1 cellular context compared by ENCODE assay signal in genomic region chr11:130181295-130182272, GRCh38.
TF ChIP-seq lines count a peak whose summit lies in the region.

No MANE protein-coding gene starts in this region.

TF ChIP-seq in HepG2, 621 proteins besides CTCF, POLR2A, EP300 and RAD21 (continued from another document and continues in another):
- TF ChIP-seq ARID4A (CRISPR knock-in tag; IDR thresholded peaks at IDR 0.05; ENCODE audit: borderline replicate concordance), result peak; percentile 65; the same call in 1 of the 2 replicates
- TF ChIP-seq SKIL (CRISPR knock-in tag; IDR thresholded peaks at IDR 0.05; ENCODE audit: borderline replicate concordance), result peak; percentile 61; the same call in 1 of the 2 replicates
- TF ChIP-seq MEIS2 (CRISPR knock-in tag; IDR thresholded peaks at IDR 0.05), result peak; percentile 87
- TF ChIP-seq ZNF574 (CRISPR knock-in tag; IDR thresholded peaks at IDR 0.05), result peak; percentile 52; the same call in 1 of the 2 replicates
- no peak for TF ChIP-seq ZNF138 (CRISPR knock-in tag; IDR thresholded peaks at IDR 0.05; ENCODE audit: low read depth)
- peak; percentile 62 to 88 for TF ChIP-seq MAFK (conservative IDR thresholded peaks at IDR 0.05 in 1 of 2, IDR thresholded peaks at IDR 0.05 in 1 of 2; ENCODE audit: low read length in 2 of 2)
- no peak for TF ChIP-seq CBX2 (IDR thresholded peaks at IDR 0.05; ENCODE audit: low read depth, low read length)
- no peak for TF ChIP-seq CBX2 (CRISPR knock-in tag; IDR thresholded peaks at IDR 0.05; ENCODE audit: low read depth)
- TF ChIP-seq SNAPC2 (CRISPR knock-in tag; IDR thresholded peaks at IDR 0.05), result no peak
- no peak for TF ChIP-seq ZNF20 (CRISPR knock-in tag; IDR thresholded peaks at IDR 0.05)
- TF ChIP-seq BCLAF1 (IDR thresholded peaks at IDR 0.05), result no peak
- TF ChIP-seq KMT2B (CRISPR knock-in tag; IDR thresholded peaks at IDR 0.05), result no peak
- no peak for TF ChIP-seq ZBTB14 (CRISPR knock-in tag; IDR thresholded peaks at IDR 0.05)
- TF ChIP-seq PHF20 (CRISPR knock-in tag; IDR thresholded peaks at IDR 0.05), result no peak
- no peak for TF ChIP-seq NFE2L1 (CRISPR knock-in tag; IDR thresholded peaks at IDR 0.05; ENCODE audit: borderline replicate concordance)
- TF ChIP-seq HOXD1 (CRISPR knock-in tag; IDR thresholded peaks at IDR 0.05), result peak; percentile 73; the same call in 1 of the 2 replicates
- TF ChIP-seq SATB2 (CRISPR knock-in tag; IDR thresholded peaks at IDR 0.05), result no peak
- no peak for TF ChIP-seq RARG (CRISPR knock-in tag; IDR thresholded peaks at IDR 0.05; ENCODE audit: low read depth)
- peak; percentile 47; the same call in 1 of the 2 replicates for TF ChIP-seq ZNF614 (CRISPR knock-in tag; IDR thresholded peaks at IDR 0.05; ENCODE audit: borderline replicate concordance)
- no peak for TF ChIP-seq PRDM10 (CRISPR knock-in tag; IDR thresholded peaks at IDR 0.05; ENCODE audit: low read depth)
- TF ChIP-seq ZNF564 (CRISPR knock-in tag; IDR thresholded peaks at IDR 0.05), result peak; percentile 63; the same call in 1 of the 2 replicates
- TF ChIP-seq ZNF460 (CRISPR knock-in tag; IDR thresholded peaks at IDR 0.05; ENCODE audit: borderline replicate concordance), result 0 out of 2 replicates have a peak, but pooled peaks have one; percentile 13
- TF ChIP-seq ZFYVE20 (CRISPR knock-in tag; IDR thresholded peaks at IDR 0.05; ENCODE audit: borderline replicate concordance, low read depth), result no peak
- TF ChIP-seq POGZ (CRISPR knock-in tag; IDR thresholded peaks at IDR 0.05), result peak; percentile 89
- no peak for TF ChIP-seq SNAPC4 (CRISPR knock-in tag; IDR thresholded peaks at IDR 0.05)
- TF ChIP-seq ZNF33A (CRISPR knock-in tag; IDR thresholded peaks at IDR 0.05; ENCODE audit: borderline replicate concordance), result no peak
- TF ChIP-seq KDM6A (CRISPR knock-in tag; IDR thresholded peaks at IDR 0.05; ENCODE audit: low read depth), result peak; percentile 66
- TF ChIP-seq MBD4 (IDR thresholded peaks at IDR 0.05; ENCODE audit: borderline replicate concordance, low read length), result no peak
- TF ChIP-seq HOXA7 (CRISPR knock-in tag; IDR thresholded peaks at IDR 0.05), result no peak
- no peak for TF ChIP-seq MNT (IDR thresholded peaks at IDR 0.05)
- no peak for TF ChIP-seq SP140L (CRISPR knock-in tag; IDR thresholded peaks at IDR 0.05; ENCODE audit: borderline replicate concordance)
- no peak for TF ChIP-seq SRSF9 (IDR thresholded peaks at IDR 0.05; ENCODE audit: borderline replicate concordance, insufficient read depth, low read depth, low read length, poor library complexity, severe bottlenecking)
